Comparison of ENCODE assay signal across 10 cellular contexts in the genomic region with DNA sequence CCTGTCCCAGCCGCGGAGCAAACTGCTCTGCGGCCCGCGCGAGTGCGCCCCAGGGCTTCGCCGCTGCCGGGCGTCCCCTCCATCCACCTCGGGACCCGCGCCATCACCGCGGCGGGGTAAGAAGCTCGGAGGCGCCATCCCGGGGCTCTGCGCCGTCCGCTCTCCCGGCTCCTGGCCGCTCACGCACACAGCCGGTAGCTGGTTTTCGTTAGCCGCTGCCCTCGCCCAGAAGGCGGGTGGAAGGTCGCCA. TPM values are rescaled to one million over a fixed set of nuclear protein-coding genes. Genes with fewer than 3 reads are reported as not detected.
A peak's percentile ranks its signal among the peaks of the same experiment; 100 is the strongest.
DNase-seq lines count a peak whose midpoint lies in the region; TF ChIP-seq lines count a peak whose summit lies in the region.
"Had no signal": no experiment of that assay in that cellular context is flagged by ENCODE, and none has a peak within 500 bp of the region (broad histone marks: within the 10 kb centered on the region; RNA-seq: fewer than 3 reads in every experiment).

No MANE protein-coding gene starts in this region.

- H3K27me3 ChIP-seq in MM.1S (replicated peaks; ENCODE audit: insufficient read depth, low read length) = peaks cover 43% of the 10 kb centered on the region
- H3K27me3 ChIP-seq in esophagus squamous epithelium = peaks cover 22 to 98% (median 35%) of the 10 kb centered on the region in 4 donors
- peaks cover 66% of the 10 kb centered on the region for H3K27me3 ChIP-seq in rectal smooth muscle tissue (ENCODE audit: control insufficient read depth, insufficient read depth, low read length)

- 3% methylated on average over 13 of the region's 32 CpGs; no CpG with 5 or more reads in 1 of the 2 donors for WGBS in esophagus squamous epithelium, 2 donors

- peak overlapping the region; percentile 27 for H3K4me3 ChIP-seq in GM12865 (ENCODE audit: low read depth, low read length)
- peak overlapping the region; percentile 58 for H3K4me3 ChIP-seq in MM.1S (ENCODE audit: low read length)
- peak overlapping the region; percentile 36 to 71 (median 51) for H3K4me3 ChIP-seq in esophagus squamous epithelium
- peak overlapping the region; percentile 55 for H3K4me3 ChIP-seq in rectal smooth muscle tissue (ENCODE audit: low read length)

- H3F3A ChIP-seq in MM.1S (ENCODE audit: insufficient read depth, low read length) = no peaks in the 10 kb centered on the region

- no peaks in the 10 kb centered on the region for H3K79me2 ChIP-seq in MM.1S (ENCODE audit: low read length)

- DNase-seq in GM12865 (ENCODE audit: low read depth) (no peak), MM.1S (no peak), esophagus squamous epithelium (lab: John Stamatoyannopoulos, UW) (no peak), iPS-NIHi11 (ENCODE audit: low spot score) (no peak), NCI-H2171 (lab: John Stamatoyannopoulos, UW) (no peak), NCI-H128 (lab: John Stamatoyannopoulos, UW; ENCODE audit: unreplicated experiment) (no peak)
- no peak for DNase-seq in activated CD8-positive, alpha-beta memory T cell treated with anti-CD3 and anti-CD28 coated beads, Interleukin-2, amount 50 U/mL, for 48 hours
- DNase-seq: GOT3 had no signal

- intact Hi-C loops in esophagus squamous epithelium (cut with DNase I) = no loop called here

- peak overlapping the region; percentile 96 for H3K4me2 ChIP-seq in MM.1S (ENCODE audit: low read depth, low read length)

- TF ChIP-seq CTCF in GM12865 (IDR thresholded peaks at IDR 0.05; ENCODE audit: insufficient read depth, low read depth, low read length, missing control alignments) (no peak), MM.1S (IDR thresholded peaks at IDR 0.05; ENCODE audit: low read length) (no peak), esophagus squamous epithelium (IDR thresholded peaks at IDR 0.05) (no peak)

- H3K9me3 ChIP-seq in MM.1S (replicated peaks; ENCODE audit: insufficient read depth, low read length) (no peaks in the 10 kb centered on the region), esophagus squamous epithelium (no peaks in the 10 kb centered on the region)

- peak overlapping the region; percentile 89 for H2AFZ ChIP-seq in MM.1S (ENCODE audit: low read length)

- no peaks in the 10 kb centered on the region for H4K20me1 ChIP-seq in MM.1S (ENCODE audit: insufficient read depth, low read length)

- no peaks in the 10 kb centered on the region for H3K9me2 ChIP-seq in MM.1S (replicated peaks; ENCODE audit: insufficient read depth, low read length)

- H3K36me3 ChIP-seq in MM.1S (replicated peaks; ENCODE audit: insufficient read depth, low read length) = no peaks in the 10 kb centered on the region
- no peaks in the 10 kb centered on the region for H3K36me3 ChIP-seq in esophagus squamous epithelium
- H3K36me3 ChIP-seq in rectal smooth muscle tissue (ENCODE audit: control insufficient read depth, insufficient read depth, low read length) = no peaks in the 10 kb centered on the region

- H3K27ac ChIP-seq in MM.1S (ENCODE audit: low read length) (no peak overlapping the region), esophagus squamous epithelium (peak overlapping the region in 3 of 4 donors; percentile 35 to 68 (median 44)), rectal smooth muscle tissue (ENCODE audit: low read depth, low read length) (no peak overlapping the region)

- H3K4me1 ChIP-seq in MM.1S (ENCODE audit: low read length) = 0 out of 2 replicates have a peak, but pooled peaks cover 4% of the 10 kb centered on the region
- H3K4me1 ChIP-seq in esophagus squamous epithelium = peaks cover 30 to 79% (median 36%) of the 10 kb centered on the region in 3 donors
- no peaks in the 10 kb centered on the region for H3K4me1 ChIP-seq in rectal smooth muscle tissue (ENCODE audit: control insufficient read depth, insufficient read depth, low read length)

- TF ChIP-seq POLR2A in esophagus squamous epithelium (IDR thresholded peaks at IDR 0.05) = no peak

- no peak overlapping the region for H3K9ac ChIP-seq in MM.1S (ENCODE audit: low read length)
- H3K9ac ChIP-seq in rectal smooth muscle tissue (ENCODE audit: low read length) = no peak overlapping the region

RNA-seq across cellular contexts. Expression of gene GDF7, which starts 0.9 kb away (rescaled TPM):
- 1 to 10 TPM in 2 of 4 donors, under 1 TPM in 2; 0.26 to 1.9 (median 0.78) TPM for total RNA-seq in esophagus squamous epithelium
- total RNA-seq: T-helper 1 cell treated with Interleukin-12 subunit alpha and Interleukin-12 subunit beta and Interleukin-4 antibody, amounts not matched to agents 30 ng/mL and 1 ng/mL, for 36 hours had no signal

RNA-seq across cellular contexts. Expression of gene HS1BP3, which starts 15.1 kb away (rescaled TPM):
- total RNA-seq in esophagus squamous epithelium = 10 to 100 TPM in 3 of 4 donors, 1 to 10 TPM in 1; 7.9 to 22.1 (median 16.9) TPM

Comparison
In these comparisons a context has a peak if more than half of its experiments do, and no peak if none do; other contexts are left out.
1. H3K27ac ChIP-seq: peak in esophagus squamous epithelium (3 of 4); none in MM.1S (single experiment) and rectal smooth muscle tissue (single experiment).
2. Peak in every context shown above with its lines, with median percentiles within 50 percentile points of each other: H3K4me3 ChIP-seq.